Comparison of ENCODE assay signal across 1 cellular context in the genomic region with DNA sequence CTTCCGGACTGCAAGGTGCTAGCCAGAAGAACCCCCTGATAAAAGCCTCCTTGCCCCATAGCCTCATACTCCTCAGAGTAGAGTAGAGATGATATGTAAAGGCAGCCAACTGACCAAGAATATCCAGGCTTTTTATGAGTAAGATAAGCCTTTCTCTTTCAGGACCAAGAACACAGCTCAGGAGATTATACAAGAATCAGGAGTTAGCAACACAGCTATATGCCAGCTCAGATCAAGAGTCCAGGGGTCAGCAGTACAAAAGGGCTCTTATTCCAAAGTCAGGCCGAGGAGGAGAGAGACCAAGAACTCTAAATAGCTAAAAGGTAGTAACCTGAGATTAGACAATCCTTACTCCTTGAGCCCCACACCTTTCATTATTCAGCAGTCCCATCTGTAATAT.
TF ChIP-seq lines count a peak whose summit lies in the region.

No MANE protein-coding gene starts in this region.

TF ChIP-seq in GM12878, 131 proteins besides CTCF, POLR2A, EP300 and RAD21:
- TF ChIP-seq SMARCA5 (IDR thresholded peaks at IDR 0.05) (no peak), HDAC2 (IDR thresholded peaks at IDR 0.05) (no peak), WRNIP1 (IDR thresholded peaks at IDR 0.05; ENCODE audit: borderline replicate concordance, low read depth, low read length) (no peak), ETV6 (conservative IDR thresholded peaks at IDR 0.05 in 1 of 2, IDR thresholded peaks at IDR 0.05 in 1 of 2; ENCODE audit: borderline replicate concordance in 1 of 2, low read depth in 1 of 2) (no peak), PML (IDR thresholded peaks at IDR 0.05; ENCODE audit: low read length) (no peak), BACH1 (IDR thresholded peaks at IDR 0.05; ENCODE audit: borderline replicate concordance) (no peak), JUNB (IDR thresholded peaks at IDR 0.05) (no peak), NFIC (IDR thresholded peaks at IDR 0.05; ENCODE audit: low read depth, low read length) (no peak), SMC3 (IDR thresholded peaks at IDR 0.05; ENCODE audit: borderline replicate concordance, low read length) (no peak), RFX5 (IDR thresholded peaks at IDR 0.05; ENCODE audit: low read depth, low read length) (no peak), SMAD1 (IDR thresholded peaks at IDR 0.05; ENCODE audit: low read depth, partially characterized antibody) (no peak), HDAC6 (IDR thresholded peaks at IDR 0.05; ENCODE audit: unreplicated experiment) (no peak), JUND (IDR thresholded peaks at IDR 0.05; ENCODE audit: low read depth, low read length) (no peak), CHD1 (IDR thresholded peaks at IDR 0.05; ENCODE audit: low read depth, low read length) (no peak)
- TF ChIP-seq, protein P1, sequence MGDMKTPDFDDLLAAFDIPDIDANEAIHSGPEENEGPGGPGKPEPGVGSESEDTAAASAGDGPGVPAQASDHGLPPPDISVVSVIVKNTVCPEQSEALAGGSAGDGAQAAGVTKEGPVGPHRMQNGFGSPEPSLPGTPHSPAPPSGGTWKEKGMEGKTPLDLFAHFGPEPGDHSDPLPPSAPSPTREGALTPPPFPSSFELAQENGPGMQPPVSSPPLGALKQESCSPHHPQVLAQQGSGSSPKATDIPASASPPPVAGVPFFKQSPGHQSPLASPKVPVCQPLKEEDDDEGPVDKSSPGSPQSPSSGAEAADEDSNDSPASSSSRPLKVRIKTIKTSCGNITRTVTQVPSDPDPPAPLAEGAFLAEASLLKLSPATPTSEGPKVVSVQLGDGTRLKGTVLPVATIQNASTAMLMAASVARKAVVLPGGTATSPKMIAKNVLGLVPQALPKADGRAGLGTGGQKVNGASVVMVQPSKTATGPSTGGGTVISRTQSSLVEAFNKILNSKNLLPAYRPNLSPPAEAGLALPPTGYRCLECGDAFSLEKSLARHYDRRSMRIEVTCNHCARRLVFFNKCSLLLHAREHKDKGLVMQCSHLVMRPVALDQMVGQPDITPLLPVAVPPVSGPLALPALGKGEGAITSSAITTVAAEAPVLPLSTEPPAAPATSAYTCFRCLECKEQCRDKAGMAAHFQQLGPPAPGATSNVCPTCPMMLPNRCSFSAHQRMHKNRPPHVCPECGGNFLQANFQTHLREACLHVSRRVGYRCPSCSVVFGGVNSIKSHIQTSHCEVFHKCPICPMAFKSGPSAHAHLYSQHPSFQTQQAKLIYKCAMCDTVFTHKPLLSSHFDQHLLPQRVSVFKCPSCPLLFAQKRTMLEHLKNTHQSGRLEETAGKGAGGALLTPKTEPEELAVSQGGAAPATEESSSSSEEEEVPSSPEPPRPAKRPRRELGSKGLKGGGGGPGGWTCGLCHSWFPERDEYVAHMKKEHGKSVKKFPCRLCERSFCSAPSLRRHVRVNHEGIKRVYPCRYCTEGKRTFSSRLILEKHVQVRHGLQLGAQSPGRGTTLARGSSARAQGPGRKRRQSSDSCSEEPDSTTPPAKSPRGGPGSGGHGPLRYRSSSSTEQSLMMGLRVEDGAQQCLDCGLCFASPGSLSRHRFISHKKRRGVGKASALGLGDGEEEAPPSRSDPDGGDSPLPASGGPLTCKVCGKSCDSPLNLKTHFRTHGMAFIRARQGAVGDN (IDR thresholded peaks at IDR 0.05): no peak
- TF ChIP-seq, protein P2, sequence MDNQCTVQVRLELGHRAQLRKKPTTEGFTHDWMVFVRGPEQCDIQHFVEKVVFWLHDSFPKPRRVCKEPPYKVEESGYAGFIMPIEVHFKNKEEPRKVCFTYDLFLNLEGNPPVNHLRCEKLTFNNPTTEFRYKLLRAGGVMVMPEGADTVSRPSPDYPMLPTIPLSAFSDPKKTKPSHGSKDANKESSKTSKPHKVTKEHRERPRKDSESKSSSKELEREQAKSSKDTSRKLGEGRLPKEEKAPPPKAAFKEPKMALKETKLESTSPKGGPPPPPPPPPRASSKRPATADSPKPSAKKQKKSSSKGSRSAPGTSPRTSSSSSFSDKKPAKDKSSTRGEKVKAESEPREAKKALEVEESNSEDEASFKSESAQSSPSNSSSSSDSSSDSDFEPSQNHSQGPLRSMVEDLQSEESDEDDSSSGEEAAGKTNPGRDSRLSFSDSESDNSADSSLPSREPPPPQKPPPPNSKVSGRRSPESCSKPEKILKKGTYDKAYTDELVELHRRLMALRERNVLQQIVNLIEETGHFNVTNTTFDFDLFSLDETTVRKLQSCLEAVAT (IDR thresholded peaks at IDR 0.05): no peak
